1 cellular context compared by ENCODE assay signal in genomic region chr11:102476069-102476468, GRCh38.
TF ChIP-seq lines count a peak whose summit lies in the region.

No MANE protein-coding gene starts in this region.

TF ChIP-seq in HCT116, 20 proteins besides CTCF, POLR2A, EP300 and RAD21 (continued from another document):
- no peak for TF ChIP-seq FOSL1 (IDR thresholded peaks at IDR 0.05; ENCODE audit: low read depth)
- TF ChIP-seq, protein P1, sequence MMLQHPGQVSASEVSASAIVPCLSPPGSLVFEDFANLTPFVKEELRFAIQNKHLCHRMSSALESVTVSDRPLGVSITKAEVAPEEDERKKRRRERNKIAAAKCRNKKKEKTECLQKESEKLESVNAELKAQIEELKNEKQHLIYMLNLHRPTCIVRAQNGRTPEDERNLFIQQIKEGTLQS (IDR thresholded peaks at IDR 0.05) = no peak
- TF ChIP-seq, protein P2, sequence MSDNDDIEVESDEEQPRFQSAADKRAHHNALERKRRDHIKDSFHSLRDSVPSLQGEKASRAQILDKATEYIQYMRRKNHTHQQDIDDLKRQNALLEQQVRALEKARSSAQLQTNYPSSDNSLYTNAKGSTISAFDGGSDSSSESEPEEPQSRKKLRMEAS (IDR thresholded peaks at IDR 0.05) = no peak
